Comparison of ENCODE assay signal across 14 cellular contexts in the genomic region with DNA sequence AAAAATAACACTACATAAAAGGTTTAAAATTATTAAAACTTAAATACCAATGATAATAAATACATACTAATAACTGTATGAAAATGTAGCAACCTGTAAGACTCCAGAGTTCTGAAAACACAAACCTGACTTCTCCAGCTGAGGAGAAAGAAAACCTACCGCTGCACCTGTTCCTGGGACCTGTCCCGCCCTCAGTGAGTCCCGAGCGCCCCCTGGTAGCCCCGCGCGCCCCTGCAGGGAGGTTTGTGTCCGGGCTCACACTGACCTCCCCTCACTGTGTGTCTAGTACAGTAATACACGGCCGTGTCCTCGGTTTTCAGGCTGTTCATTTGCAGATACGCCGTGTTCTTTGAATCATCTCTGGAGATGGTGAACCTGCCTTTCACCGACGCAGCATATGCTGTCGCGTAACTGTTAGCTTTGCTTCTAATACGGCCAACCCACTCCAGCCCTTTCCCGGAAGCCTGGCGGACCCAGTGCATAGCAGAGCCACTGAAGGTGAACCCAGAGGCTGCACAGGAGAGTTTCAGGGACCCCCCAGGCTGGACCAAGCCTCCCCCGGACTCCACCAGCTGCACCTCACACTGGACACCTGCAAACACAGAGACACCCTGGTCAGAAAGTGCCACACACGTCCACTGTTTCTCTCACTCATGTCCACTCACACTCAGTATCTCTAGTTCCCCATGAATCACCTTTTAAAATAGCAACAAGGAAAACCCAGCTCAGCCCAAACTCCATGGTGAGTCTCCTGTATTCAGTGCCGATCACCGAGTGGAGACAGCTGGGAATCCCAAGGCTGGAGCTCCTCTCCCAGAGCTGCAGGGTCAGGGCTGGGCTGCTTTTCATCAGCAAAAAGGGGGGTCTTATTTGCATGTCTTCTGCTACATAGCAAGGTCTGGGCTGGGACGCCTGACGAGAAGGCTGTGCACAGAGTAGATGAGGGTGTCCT.
DNase-seq lines count a peak whose midpoint lies in the region; ATAC-seq and TF ChIP-seq lines count a peak whose summit lies in the region.
"Had no signal": no experiment of that assay in that cellular context is flagged by ENCODE, and none has a peak within 500 bp of the region (broad histone marks: within the 10 kb centered on the region; RNA-seq: fewer than 3 reads in every experiment).

No MANE protein-coding gene starts in this region.

- no peaks in the 10 kb centered on the region for H3K4me1 Mint-ChIP-seq in endodermal cell
- H3K4me1 Mint-ChIP-seq: naive thymus-derived CD8-positive, alpha-beta T cell had no signal

- H3K9me3 ChIP-seq in endodermal cell (ENCODE audit: control insufficient read depth, low read length): peaks cover 80% of the 10 kb centered on the region
- no peaks in the 10 kb centered on the region for H3K9me3 ChIP-seq in GM23248 (ENCODE audit: low read depth)
- H3K9me3 ChIP-seq in ascending aorta: no peaks in the 10 kb centered on the region

- no peak overlapping the region for H2AFZ ChIP-seq in GM23248

- H3K36me3 Mint-ChIP-seq in endodermal cell (ENCODE audit: low read depth): no peaks in the 10 kb centered on the region
- H3K36me3 Mint-ChIP-seq: naive thymus-derived CD8-positive, alpha-beta T cell had no signal

- DNase-seq in NCI-H1092 (lab: John Stamatoyannopoulos, UW) (peak; percentile 3), NCI-H1092 treated with DMSO at 0.1 percent for 48 hours (lab: John Stamatoyannopoulos, UW) (no peak), GM12864 (ENCODE audit: low read depth) (no peak), NCI-H526 treated with DMSO at 0.1 percent for 48 hours (lab: John Stamatoyannopoulos, UW) (peak; percentile 31), endodermal cell (peak; percentile 44), GM23248 (no peak), ascending aorta (ENCODE audit: low spot score in 2 of 2) (no peak)
- DNase-seq: foreskin melanocyte; kidney; naive thymus-derived CD8-positive, alpha-beta T cell; trophoblast cell had no signal

- in situ Hi-C loops in GM23248 (cut with MboI): no loop called here

- H3K27ac Mint-ChIP-seq in endodermal cell: no peak overlapping the region
- H3K27ac Mint-ChIP-seq: dendritic cell treated with granulocyte-macrophage colony-stimulating factor and Interleukin-4, amounts not matched to agents 40 ng/mL and 50 ng/mL, for 4 days had no signal

- H4K20me1 ChIP-seq in GM23248 (ENCODE audit: insufficient read depth): no peaks in the 10 kb centered on the region

- H3K9me3 Mint-ChIP-seq in endodermal cell: peaks cover 82% of the 10 kb centered on the region
- H3K9me3 Mint-ChIP-seq: dendritic cell treated with granulocyte-macrophage colony-stimulating factor and Interleukin-4, amounts not matched to agents 40 ng/mL and 50 ng/mL, for 4 days had no signal

- H3K27ac ChIP-seq in endodermal cell (ENCODE audit: low read depth, low read length) (no peak overlapping the region), GM23248 (no peak overlapping the region), ascending aorta (no peak overlapping the region)

- H3K4me3 ChIP-seq in GM12864 (ENCODE audit: low read depth, low read length) (no peak overlapping the region), endodermal cell (ENCODE audit: low read length) (no peak overlapping the region), GM23248 (no peak overlapping the region), ascending aorta (no peak overlapping the region)
- H3K4me3 ChIP-seq: K562 had no signal

- H3K79me2 ChIP-seq in GM23248 (ENCODE audit: insufficient read depth): no peaks in the 10 kb centered on the region

- H3F3A ChIP-seq in GM23248 (ENCODE audit: insufficient read depth): no peaks in the 10 kb centered on the region

- no peaks in the 10 kb centered on the region for H3K9me2 ChIP-seq in GM23248 (ENCODE audit: insufficient read depth)

- H3K4me3 Mint-ChIP-seq in endodermal cell: no peak overlapping the region
- H3K4me3 Mint-ChIP-seq: dendritic cell treated with granulocyte-macrophage colony-stimulating factor and Interleukin-4, amounts not matched to agents 40 ng/mL and 50 ng/mL, for 4 days; naive thymus-derived CD8-positive, alpha-beta T cell had no signal

- no peak for ATAC-seq in GM18868 (IDR thresholded peaks at IDR 0.05; ENCODE audit: unreplicated experiment)
- ATAC-seq: K562; naive thymus-derived CD8-positive, alpha-beta T cell had no signal

- intact Hi-C loops in ascending aorta (cut with DNase I): no loop called here

- H3K27me3 ChIP-seq in endodermal cell (ENCODE audit: control insufficient read depth, insufficient read depth, low read length, poor library complexity, severe bottlenecking): no peaks in the 10 kb centered on the region
- H3K27me3 ChIP-seq in GM23248 (replicated peaks; ENCODE audit: insufficient read depth): no peaks in the 10 kb centered on the region
- no peaks in the 10 kb centered on the region for H3K27me3 ChIP-seq in ascending aorta

- no peaks in the 10 kb centered on the region for H3K27me3 Mint-ChIP-seq in endodermal cell (ENCODE audit: insufficient read depth)

- H3K4me2 ChIP-seq in GM23248 (ENCODE audit: unreplicated experiment): no peak overlapping the region

- H3K4me1 ChIP-seq in endodermal cell (ENCODE audit: control insufficient read depth, insufficient read depth, low read length): no peaks in the 10 kb centered on the region
- H3K4me1 ChIP-seq in GM23248 (ENCODE audit: insufficient read depth): no peaks in the 10 kb centered on the region
- H3K4me1 ChIP-seq in ascending aorta: no peaks in the 10 kb centered on the region

- WGBS in endodermal cell (ENCODE audit: insufficient coverage in 1 of 2, insufficient read length in 1 of 2), 2 experiments: 78 to 82% methylated on average over 17 to 26 of the region's 26 CpGs
- 33 to 38% methylated on average over 25 to 26 of the region's 26 CpGs for WGBS in GM23248 (ENCODE audit: low coverage in 1 of 2, low lambda C conversion rate in 2 of 2, missing lambda C conversion rate in 2 of 2), 2 experiments

- H3K36me3 ChIP-seq in endodermal cell (ENCODE audit: control insufficient read depth, insufficient read depth, low read length) (no peaks in the 10 kb centered on the region), GM23248 (ENCODE audit: low read depth) (no peaks in the 10 kb centered on the region), ascending aorta (no peaks in the 10 kb centered on the region)

- H3K9ac ChIP-seq in endodermal cell (ENCODE audit: extremely low read depth, low read length, poor library complexity, severe bottlenecking): no peak overlapping the region
- H3K9ac ChIP-seq in GM23248: no peak overlapping the region

- TF ChIP-seq CTCF in GM12864 (IDR thresholded peaks at IDR 0.05; ENCODE audit: low read depth, low read length, missing control alignments): peak; percentile 39
- no peak for TF ChIP-seq CTCF in endodermal cell (conservative IDR thresholded peaks at IDR 0.05)
- TF ChIP-seq CTCF in ascending aorta (IDR thresholded peaks at IDR 0.05): no peak

Comparison
In these comparisons a context has a peak if more than half of its experiments do, and no peak if none do; other contexts are left out.
1. DNase-seq: peak in NCI-H1092 (single experiment), NCI-H526 treated with DMSO at 0.1 percent for 48 hours (single experiment) and endodermal cell (single experiment); none in NCI-H1092 treated with DMSO at 0.1 percent for 48 hours (single experiment), GM12864 (single experiment), GM23248 (single experiment) and ascending aorta (0 of 2).